ENCODE assay signal across 7 cellular contexts in the genomic region with DNA sequence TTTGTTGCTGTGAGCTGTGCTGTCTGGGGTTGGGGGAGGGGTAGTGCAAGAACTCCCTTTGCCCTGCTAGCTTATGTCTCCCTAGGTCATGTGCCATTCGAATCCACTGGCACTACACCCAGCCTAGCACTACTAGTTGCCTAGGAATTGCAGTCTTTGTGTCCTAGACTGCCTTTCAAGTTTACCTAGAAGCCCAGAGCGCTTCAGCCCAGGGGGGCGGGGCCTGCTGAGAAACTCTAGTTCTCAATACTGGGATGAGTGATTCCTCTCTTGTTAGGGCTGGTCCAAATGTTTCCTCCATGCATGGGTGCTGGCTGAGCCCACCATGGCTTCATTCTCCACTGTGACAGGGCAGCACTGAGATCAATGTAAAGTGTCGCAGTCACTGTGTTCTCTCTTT.
"Had no signal": no experiment of that assay in that cellular context is flagged by ENCODE, and none has a peak within 500 bp of the region (broad histone marks: within the 10 kb centered on the region; RNA-seq: fewer than 3 reads in every experiment).

No MANE protein-coding gene starts in this region.

- H3K36me3 ChIP-seq: HAP-1 had no signal

- ATAC-seq: HCT116, K562 had no signal

- H3K4me3 ChIP-seq: HAP-1, K562 had no signal

- H3K27ac Mint-ChIP-seq: HFFc6 had no signal

- H3K9me3 ChIP-seq: HAP-1 had no signal

- H3K4me1 ChIP-seq: HAP-1 had no signal

- DNase-seq: GOT3, H7, HFFc6, IMR-90 had no signal

- H3K4me3 Mint-ChIP-seq: HFFc6 had no signal
